14 cellular contexts compared by ENCODE assay signal in genomic region chr10:72094574-72094973, GRCh38.
"Had no signal": no experiment of that assay in that cellular context is flagged by ENCODE, and none has a peak within 500 bp of the region (broad histone marks: within the 10 kb centered on the region; RNA-seq: fewer than 3 reads in every experiment).

No MANE protein-coding gene starts in this region.

- H3K4me3 Mint-ChIP-seq: activated CD4-positive, alpha-beta T cell treated with anti-CD3 and anti-CD28 coated beads, Interleukin-2, amount 10 ng/mL, durations not matched to agents 7 days and 5 days; activated CD8-positive, alpha-beta memory T cell treated with anti-CD3 and anti-CD28 coated beads, Interleukin-2, amount 10 ng/mL, durations not matched to agents 7 days and 5 days had no signal

- H3K27me3 ChIP-seq: body of pancreas, ovary, upper lobe of left lung had no signal

- H3K9me3 ChIP-seq: body of pancreas, ovary, psoas muscle, thoracic aorta, upper lobe of left lung had no signal

- DNase-seq: activated CD4-positive, alpha-beta T cell treated with anti-CD3 and anti-CD28 coated beads, Interleukin-2, amount 10 ng/mL, durations not matched to agents 7 days and 5 days; activated CD4-positive, CD25-positive, alpha-beta regulatory T cell; activated gamma-delta T cell treated with Interleukin-2 at 50 U/mL for 16 hours; body of pancreas; mesendoderm; naive thymus-derived CD4-positive, alpha-beta T cell; ovary; psoas muscle; right cardiac atrium; Right ventricle myocardium superior; upper lobe of left lung had no signal

- H3K9me3 Mint-ChIP-seq: activated CD4-positive, alpha-beta T cell treated with anti-CD3 and anti-CD28 coated beads, Interleukin-2, amount 10 ng/mL, durations not matched to agents 7 days and 5 days; naive thymus-derived CD4-positive, alpha-beta T cell had no signal

- H3K27me3 Mint-ChIP-seq: activated CD4-positive, alpha-beta T cell treated with anti-CD3 and anti-CD28 coated beads, Interleukin-2, amount 10 ng/mL, durations not matched to agents 7 days and 5 days; activated CD8-positive, alpha-beta memory T cell treated with anti-CD3 and anti-CD28 coated beads, Interleukin-2, amount 10 ng/mL, durations not matched to agents 7 days and 5 days; naive thymus-derived CD4-positive, alpha-beta T cell had no signal

- H3K4me3 ChIP-seq: body of pancreas, ovary, psoas muscle, SK-N-MC, thoracic aorta, upper lobe of left lung had no signal

- ATAC-seq: activated CD8-positive, alpha-beta memory T cell treated with anti-CD3 and anti-CD28 coated beads, Interleukin-2, amount 10 ng/mL, durations not matched to agents 7 days and 5 days; body of pancreas; naive thymus-derived CD4-positive, alpha-beta T cell; psoas muscle; right cardiac atrium had no signal

- H3K27ac ChIP-seq: body of pancreas, ovary, psoas muscle, SK-N-MC, thoracic aorta, upper lobe of left lung had no signal

- H3K36me3 ChIP-seq: ovary had no signal

- H3K27ac Mint-ChIP-seq: activated CD4-positive, alpha-beta T cell treated with anti-CD3 and anti-CD28 coated beads, Interleukin-2, amount 10 ng/mL, durations not matched to agents 7 days and 5 days; activated CD8-positive, alpha-beta memory T cell treated with anti-CD3 and anti-CD28 coated beads, Interleukin-2, amount 10 ng/mL, durations not matched to agents 7 days and 5 days had no signal
